Comparison of ENCODE assay signal across 3 cellular contexts in the genomic region with DNA sequence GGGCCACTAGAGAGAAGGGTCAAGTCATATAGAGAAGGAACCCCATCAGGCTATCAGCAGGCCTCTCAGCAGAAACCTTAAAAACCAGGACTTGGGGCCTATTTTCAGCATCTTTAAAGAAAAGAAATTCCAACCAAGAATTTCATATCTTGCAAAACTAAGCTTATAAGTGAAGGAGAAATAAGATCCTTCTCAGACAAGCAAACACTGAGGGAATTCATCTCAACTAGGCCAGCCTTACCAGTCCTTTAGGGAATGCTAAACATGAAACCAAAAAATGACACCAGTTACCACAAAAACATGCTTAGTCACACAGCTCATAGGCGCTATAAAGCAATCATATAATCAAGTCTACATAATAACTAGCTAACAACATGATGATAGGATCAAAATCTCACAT.
TF ChIP-seq lines count a peak whose summit lies in the region.

No MANE protein-coding gene starts in this region.

TF ChIP-seq in HepG2, 621 proteins besides CTCF, POLR2A, EP300 and RAD21:
- no peak for TF ChIP-seq FIP1L1 (IDR thresholded peaks at IDR 0.05; ENCODE audit: borderline replicate concordance, insufficient read depth, low read depth, low read length)
- TF ChIP-seq ZIK1 (CRISPR knock-in tag; IDR thresholded peaks at IDR 0.05; ENCODE audit: borderline replicate concordance, low read depth) = no peak
- TF ChIP-seq ZNF337 (CRISPR knock-in tag; IDR thresholded peaks at IDR 0.05; ENCODE audit: borderline replicate concordance, low read depth) = peak; percentile 99; the same call in 1 of the 2 replicates
- no peak for TF ChIP-seq SIX4 (CRISPR knock-in tag; IDR thresholded peaks at IDR 0.05)
- no peak for TF ChIP-seq THAP11 (CRISPR knock-in tag; IDR thresholded peaks at IDR 0.05)
- TF ChIP-seq, protein P1, sequence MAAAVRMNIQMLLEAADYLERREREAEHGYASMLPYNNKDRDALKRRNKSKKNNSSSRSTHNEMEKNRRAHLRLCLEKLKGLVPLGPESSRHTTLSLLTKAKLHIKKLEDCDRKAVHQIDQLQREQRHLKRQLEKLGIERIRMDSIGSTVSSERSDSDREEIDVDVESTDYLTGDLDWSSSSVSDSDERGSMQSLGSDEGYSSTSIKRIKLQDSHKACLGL (CRISPR knock-in tag; IDR thresholded peaks at IDR 0.05) = no peak
TF ChIP-seq in HepG2: peak in this region for 1.

TF ChIP-seq in GM23338, 12 proteins besides CTCF, POLR2A, EP300 and RAD21:
- TF ChIP-seq ZNF114 (CRISPR knock-in tag; IDR thresholded peaks at IDR 0.05) = no peak
- no peak for TF ChIP-seq STAT1 (IDR thresholded peaks at IDR 0.05; ENCODE audit: unreplicated experiment)
- TF ChIP-seq, protein P2, sequence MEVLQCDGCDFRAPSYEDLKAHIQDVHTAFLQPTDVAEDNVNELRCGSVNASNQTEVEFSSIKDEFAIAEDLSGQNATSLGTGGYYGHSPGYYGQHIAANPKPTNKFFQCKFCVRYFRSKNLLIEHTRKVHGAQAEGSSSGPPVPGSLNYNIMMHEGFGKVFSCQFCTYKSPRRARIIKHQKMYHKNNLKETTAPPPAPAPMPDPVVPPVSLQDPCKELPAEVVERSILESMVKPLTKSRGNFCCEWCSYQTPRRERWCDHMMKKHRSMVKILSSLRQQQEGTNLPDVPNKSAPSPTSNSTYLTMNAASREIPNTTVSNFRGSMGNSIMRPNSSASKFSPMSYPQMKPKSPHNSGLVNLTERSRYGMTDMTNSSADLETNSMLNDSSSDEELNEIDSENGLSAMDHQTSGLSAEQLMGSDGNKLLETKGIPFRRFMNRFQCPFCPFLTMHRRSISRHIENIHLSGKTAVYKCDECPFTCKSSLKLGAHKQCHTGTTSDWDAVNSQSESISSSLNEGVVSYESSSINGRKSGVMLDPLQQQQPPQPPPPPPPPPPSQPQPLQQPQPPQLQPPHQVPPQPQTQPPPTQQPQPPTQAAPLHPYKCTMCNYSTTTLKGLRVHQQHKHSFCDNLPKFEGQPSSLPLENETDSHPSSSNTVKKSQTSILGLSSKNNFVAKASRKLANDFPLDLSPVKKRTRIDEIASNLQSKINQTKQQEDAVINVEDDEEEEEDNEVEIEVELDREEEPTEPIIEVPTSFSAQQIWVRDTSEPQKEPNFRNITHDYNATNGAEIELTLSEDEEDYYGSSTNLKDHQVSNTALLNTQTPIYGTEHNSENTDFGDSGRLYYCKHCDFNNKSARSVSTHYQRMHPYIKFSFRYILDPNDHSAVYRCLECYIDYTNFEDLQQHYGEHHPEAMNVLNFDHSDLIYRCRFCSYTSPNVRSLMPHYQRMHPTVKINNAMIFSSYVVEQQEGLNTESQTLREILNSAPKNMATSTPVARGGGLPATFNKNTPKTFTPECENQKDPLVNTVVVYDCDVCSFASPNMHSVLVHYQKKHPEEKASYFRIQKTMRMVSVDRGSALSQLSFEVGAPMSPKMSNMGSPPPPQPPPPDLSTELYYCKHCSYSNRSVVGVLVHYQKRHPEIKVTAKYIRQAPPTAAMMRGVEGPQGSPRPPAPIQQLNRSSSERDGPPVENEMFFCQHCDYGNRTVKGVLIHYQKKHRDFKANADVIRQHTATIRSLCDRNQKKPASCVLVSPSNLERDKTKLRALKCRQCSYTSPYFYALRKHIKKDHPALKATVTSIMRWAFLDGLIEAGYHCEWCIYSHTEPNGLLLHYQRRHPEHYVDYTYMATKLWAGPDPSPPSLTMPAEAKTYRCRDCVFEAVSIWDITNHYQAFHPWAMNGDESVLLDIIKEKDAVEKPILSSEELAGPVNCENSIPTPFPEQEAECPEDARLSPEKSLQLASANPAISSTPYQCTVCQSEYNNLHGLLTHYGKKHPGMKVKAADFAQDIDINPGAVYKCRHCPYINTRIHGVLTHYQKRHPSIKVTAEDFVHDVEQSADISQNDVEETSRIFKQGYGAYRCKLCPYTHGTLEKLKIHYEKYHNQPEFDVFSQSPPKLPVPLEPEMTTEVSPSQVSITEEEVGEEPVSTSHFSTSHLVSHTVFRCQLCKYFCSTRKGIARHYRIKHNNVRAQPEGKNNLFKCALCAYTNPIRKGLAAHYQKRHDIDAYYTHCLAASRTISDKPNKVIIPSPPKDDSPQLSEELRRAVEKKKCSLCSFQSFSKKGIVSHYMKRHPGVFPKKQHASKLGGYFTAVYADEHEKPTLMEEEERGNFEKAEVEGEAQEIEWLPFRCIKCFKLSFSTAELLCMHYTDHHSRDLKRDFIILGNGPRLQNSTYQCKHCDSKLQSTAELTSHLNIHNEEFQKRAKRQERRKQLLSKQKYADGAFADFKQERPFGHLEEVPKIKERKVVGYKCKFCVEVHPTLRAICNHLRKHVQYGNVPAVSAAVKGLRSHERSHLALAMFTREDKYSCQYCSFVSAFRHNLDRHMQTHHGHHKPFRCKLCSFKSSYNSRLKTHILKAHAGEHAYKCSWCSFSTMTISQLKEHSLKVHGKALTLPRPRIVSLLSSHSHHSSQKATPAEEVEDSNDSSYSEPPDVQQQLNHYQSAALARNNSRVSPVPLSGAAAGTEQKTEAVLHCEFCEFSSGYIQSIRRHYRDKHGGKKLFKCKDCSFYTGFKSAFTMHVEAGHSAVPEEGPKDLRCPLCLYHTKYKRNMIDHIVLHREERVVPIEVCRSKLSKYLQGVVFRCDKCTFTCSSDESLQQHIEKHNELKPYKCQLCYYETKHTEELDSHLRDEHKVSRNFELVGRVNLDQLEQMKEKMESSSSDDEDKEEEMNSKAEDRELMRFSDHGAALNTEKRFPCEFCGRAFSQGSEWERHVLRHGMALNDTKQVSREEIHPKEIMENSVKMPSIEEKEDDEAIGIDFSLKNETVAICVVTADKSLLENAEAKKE (CRISPR knock-in tag; IDR thresholded peaks at IDR 0.05) = no peak
- TF ChIP-seq JUNB (IDR thresholded peaks at IDR 0.05; ENCODE audit: unreplicated experiment) = no peak
- no peak for TF ChIP-seq CREB1 (CRISPR knock-in tag; IDR thresholded peaks at IDR 0.05; ENCODE audit: low read depth)
- TF ChIP-seq POLR2AphosphoS5 (IDR thresholded peaks at IDR 0.05; ENCODE audit: low read depth) = no peak
- TF ChIP-seq EZH2 (IDR thresholded peaks at IDR 0.05; ENCODE audit: low read depth, unreplicated experiment) = no peak

TF ChIP-seq in HEK293, 187 proteins besides CTCF, POLR2A, EP300 and RAD21:
- TF ChIP-seq ZNF530 (tag by site-specific recombination; IDR thresholded peaks at IDR 0.05; ENCODE audit: low read depth) (no peak), SETDB1 (IDR thresholded peaks at IDR 0.05; ENCODE audit: insufficient read length, low read length) (peak; percentile 52)
